ENCODE assay signal across 9 cellular contexts in genomic region chr15:58438956-58439355, GRCh38. TPM values are rescaled to one million over a fixed set of nuclear protein-coding genes. Genes with fewer than 3 reads are reported as not detected.
A peak's percentile ranks its signal among the peaks of the same experiment; 100 is the strongest.
DNase-seq lines count a peak whose midpoint lies in the region; ATAC-seq and TF ChIP-seq lines count a peak whose summit lies in the region.
"Had no signal": no experiment of that assay in that cellular context is flagged by ENCODE, and none has a peak within 500 bp of the region (broad histone marks: within the 10 kb centered on the region; RNA-seq: fewer than 3 reads in every experiment).

No MANE protein-coding gene starts in this region.

- no peaks in the 10 kb centered on the region for H3K27me3 ChIP-seq in Karpas-422 (ENCODE audit: low read length)
- no peaks in the 10 kb centered on the region for H3K27me3 ChIP-seq in RWPE2 (ENCODE audit: insufficient read depth, poor library complexity, severe bottlenecking)

- H3K9me3 ChIP-seq in Karpas-422 (ENCODE audit: low read length) (no peaks in the 10 kb centered on the region), RWPE2 (ENCODE audit: severe bottlenecking) (no peaks in the 10 kb centered on the region)

- peaks cover 12 to 16% of the 10 kb centered on the region in 2 donors for H3K4me1 Mint-ChIP-seq in natural killer cell treated with Interleukin-12 subunit alpha and Interleukin-12 subunit beta and Interleukin-15 and Interleukin-18, amount 100 ng/mL, for 72 hours (ENCODE audit: low read depth in 2 of 2)

- H3K4me3 ChIP-seq in Karpas-422 (ENCODE audit: low read length) (no peak overlapping the region), RWPE2 (ENCODE audit: severe bottlenecking) (no peak overlapping the region)

- DNase-seq in DMS53 treated with DMSO at 0.1 percent for 48 hours (lab: John Stamatoyannopoulos, UW; ENCODE audit: unreplicated experiment) = peak; percentile 47
- DNase-seq in Karpas-422 = peak; percentile 49
- DNase-seq in RWPE2 (ENCODE audit: low spot score) = no peak
- DNase-seq in dermis blood vessel endothelial cell = peak; percentile 84
- DNase-seq in natural killer cell treated with Interleukin-12 subunit alpha and Interleukin-12 subunit beta and Interleukin-15 and Interleukin-18, amount 100 ng/mL, for 72 hours (ENCODE audit: low spot score) = no peak
- DNase-seq in hypothalamus (lab: John Stamatoyannopoulos, UW) = no peak
- DNase-seq in retina = no peak
- DNase-seq in occipital lobe (lab: John Stamatoyannopoulos, UW) = no peak

- H3K9ac ChIP-seq in Karpas-422 (ENCODE audit: low read length) = no peak overlapping the region

- no peaks in the 10 kb centered on the region for H3K79me2 ChIP-seq in Karpas-422 (ENCODE audit: low read length)

- no peaks in the 10 kb centered on the region for H3K36me3 Mint-ChIP-seq in natural killer cell treated with Interleukin-12 subunit alpha and Interleukin-12 subunit beta and Interleukin-15 and Interleukin-18, amount 100 ng/mL, for 72 hours

- no peaks in the 10 kb centered on the region for H4K20me1 ChIP-seq in Karpas-422 (ENCODE audit: insufficient read depth, low read depth, low read length)

- H3K36me3 ChIP-seq in Karpas-422 (ENCODE audit: insufficient read depth, low read length) (no peaks in the 10 kb centered on the region), RWPE2 (ENCODE audit: low read depth) (no peaks in the 10 kb centered on the region)

- no peak overlapping the region for H3K4me2 ChIP-seq in Karpas-422 (ENCODE audit: low read depth, low read length, poor library complexity, severe bottlenecking)

- H3K27me3 Mint-ChIP-seq in natural killer cell treated with Interleukin-12 subunit alpha and Interleukin-12 subunit beta and Interleukin-15 and Interleukin-18, amount 100 ng/mL, for 72 hours = no peaks in the 10 kb centered on the region

- no peak overlapping the region for H3K4me3 Mint-ChIP-seq in natural killer cell treated with Interleukin-12 subunit alpha and Interleukin-12 subunit beta and Interleukin-15 and Interleukin-18, amount 100 ng/mL, for 72 hours

- H3K4me1 ChIP-seq in Karpas-422 (ENCODE audit: low read length) (no peaks in the 10 kb centered on the region), RWPE2 (ENCODE audit: insufficient read depth, poor library complexity, severe bottlenecking) (peaks cover 36% of the 10 kb centered on the region)

- TF ChIP-seq CTCF in RWPE2 (IDR thresholded peaks at IDR 0.05; ENCODE audit: poor library complexity, severe bottlenecking) = peak; percentile 49

- no peak overlapping the region for H2AFZ ChIP-seq in Karpas-422 (ENCODE audit: low read length)

- ATAC-seq in RWPE2 (ENCODE audit: low read depth) = no peak
- ATAC-seq in natural killer cell treated with Interleukin-12 subunit alpha and Interleukin-12 subunit beta and Interleukin-15 and Interleukin-18, amount 100 ng/mL, for 72 hours = peak; percentile 70 to 73

- no peaks in the 10 kb centered on the region for H3K9me3 Mint-ChIP-seq in natural killer cell treated with Interleukin-12 subunit alpha and Interleukin-12 subunit beta and Interleukin-15 and Interleukin-18, amount 100 ng/mL, for 72 hours

- peak overlapping the region in 1 of 2 donors; percentile 56 for H3K27ac Mint-ChIP-seq in natural killer cell treated with Interleukin-12 subunit alpha and Interleukin-12 subunit beta and Interleukin-15 and Interleukin-18, amount 100 ng/mL, for 72 hours

- no peak overlapping the region for H3K27ac ChIP-seq in Karpas-422 (ENCODE audit: low read length)
- H3K27ac ChIP-seq in RWPE2 (ENCODE audit: poor library complexity, severe bottlenecking) = no peak overlapping the region
- H3K27ac ChIP-seq: VCaP had no signal

- no peaks in the 10 kb centered on the region for H3K9me2 ChIP-seq in Karpas-422 (replicated peaks; ENCODE audit: insufficient read depth, low read length)

RNA-seq across cellular contexts. Expression of gene LIPC, which starts 7.2 kb away (rescaled TPM):
- total RNA-seq in Karpas-422 (2014; rRNA removed; shearing (Covaris generic); ENCODE audit: low replicate concordance) = not detected in 2 replicates
- 0.14 and 0.34 TPM in 2 replicates for total RNA-seq in dermis blood vessel endothelial cell
- total RNA-seq in natural killer cell treated with Interleukin-12 subunit alpha and Interleukin-12 subunit beta and Interleukin-15 and Interleukin-18, amount 100 ng/mL, for 72 hours = 1 to 10 TPM in 1 of 2 donors, under 1 TPM in 1; 0.69 to 1.5 TPM
- total RNA-seq in occipital lobe = 0.16 TPM

Comparison
In these comparisons a context has a peak if more than half of its experiments do, and no peak if none do; other contexts are left out.
1. DNase-seq: peak in DMS53 treated with DMSO at 0.1 percent for 48 hours (single experiment), Karpas-422 (single experiment) and dermis blood vessel endothelial cell (single experiment); none in RWPE2 (single experiment), natural killer cell treated with Interleukin-12 subunit alpha and Interleukin-12 subunit beta and Interleukin-15 and Interleukin-18, amount 100 ng/mL, for 72 hours (single experiment), hypothalamus (0 of 51), retina (single experiment) and occipital lobe (single experiment).